In genomic region chr22:27100323-27100722, GRCh38 we compare ENCODE assay signal across 21 cellular contexts.
DNase-seq lines count a peak whose midpoint lies in the region; ATAC-seq and TF ChIP-seq lines count a peak whose summit lies in the region.
"Had no signal": no experiment of that assay in that cellular context is flagged by ENCODE, and none has a peak within 500 bp of the region (broad histone marks: within the 10 kb centered on the region; RNA-seq: fewer than 3 reads in every experiment).

No MANE protein-coding gene starts in this region.

- H3K4me1 ChIP-seq in right atrium auricular region (peaks cover 0 to 4% of the 10 kb centered on the region in 2 donors), esophagus muscularis mucosa (peaks cover 2 to 44% (median 31%) of the 10 kb centered on the region in 4 donors), neural progenitor cell (peaks cover 19% of the 10 kb centered on the region), breast epithelium (no peaks in the 10 kb centered on the region), foreskin keratinocyte (no peaks in the 10 kb centered on the region)

- H3K79me2 ChIP-seq in neural progenitor cell (ENCODE audit: low read depth), result no peaks in the 10 kb centered on the region

- no peaks in the 10 kb centered on the region for H3K36me3 Mint-ChIP-seq in neural progenitor cell
- H3K36me3 Mint-ChIP-seq: CD8-positive, alpha-beta T cell; natural killer cell treated with Interleukin-12 subunit alpha and Interleukin-12 subunit beta and Interleukin-15 and Interleukin-18, amount 100 ng/mL, for 72 hours had no signal

- H2AFZ ChIP-seq in neural progenitor cell (replicated peaks), result no peak overlapping the region

- no peaks in the 10 kb centered on the region for H3K9me3 Mint-ChIP-seq in neural progenitor cell
- H3K9me3 Mint-ChIP-seq: activated naive CD4-positive, alpha-beta T cell treated with anti-CD3 and anti-CD28 coated beads for 36 hours; CD8-positive, alpha-beta T cell; natural killer cell treated with Interleukin-12 subunit alpha and Interleukin-12 subunit beta and Interleukin-15 and Interleukin-18, amount 100 ng/mL, for 72 hours had no signal

- H3K9me3 ChIP-seq in right atrium auricular region (no peaks in the 10 kb centered on the region), esophagus muscularis mucosa (no peaks in the 10 kb centered on the region), neural progenitor cell (ENCODE audit: low read depth) (no peaks in the 10 kb centered on the region), breast epithelium (no peaks in the 10 kb centered on the region)

- no peak for TF ChIP-seq EP300 in esophagus muscularis mucosa (IDR thresholded peaks at IDR 0.05)

- H3K9ac ChIP-seq in neural progenitor cell, result no peak overlapping the region

- peaks cover 6% of the 10 kb centered on the region for H3F3A ChIP-seq in neural progenitor cell (ENCODE audit: low read depth)

- no peaks in the 10 kb centered on the region for H3K27me3 ChIP-seq in right atrium auricular region
- H3K27me3 ChIP-seq in esophagus muscularis mucosa, result no peaks in the 10 kb centered on the region
- H3K27me3 ChIP-seq in neural progenitor cell, result peaks cover 5% of the 10 kb centered on the region
- H3K27me3 ChIP-seq in breast epithelium, result peaks cover 0 to 2% of the 10 kb centered on the region in 2 donors
- peaks cover 86% of the 10 kb centered on the region for H3K27me3 ChIP-seq in foreskin keratinocyte

- peak overlapping the region; percentile 69 for H3K4me2 ChIP-seq in neural progenitor cell

- WGBS in esophagus muscularis mucosa, result 62% methylated on average over 6 of the region's 7 CpGs

- H4K20me1 ChIP-seq in neural progenitor cell (ENCODE audit: low read depth), result no peaks in the 10 kb centered on the region

- peak overlapping the region; percentile 68 for H3K4me3 Mint-ChIP-seq in neural progenitor cell
- H3K4me3 Mint-ChIP-seq: activated naive CD4-positive, alpha-beta T cell treated with anti-CD3 and anti-CD28 coated beads for 36 hours; CD8-positive, alpha-beta T cell; natural killer cell treated with Interleukin-12 subunit alpha and Interleukin-12 subunit beta and Interleukin-15 and Interleukin-18, amount 100 ng/mL, for 72 hours had no signal

- peak overlapping the region; percentile 79 for H3K27ac Mint-ChIP-seq in neural progenitor cell
- H3K27ac Mint-ChIP-seq: activated naive CD4-positive, alpha-beta T cell treated with anti-CD3 and anti-CD28 coated beads for 36 hours; CD8-positive, alpha-beta T cell; natural killer cell treated with Interleukin-12 subunit alpha and Interleukin-12 subunit beta and Interleukin-15 and Interleukin-18, amount 100 ng/mL, for 72 hours had no signal

- H3K4me3 ChIP-seq in right atrium auricular region, result no peak overlapping the region
- no peak overlapping the region for H3K4me3 ChIP-seq in esophagus muscularis mucosa
- H3K4me3 ChIP-seq in neural progenitor cell, result peak overlapping the region; percentile 5
- H3K4me3 ChIP-seq in breast epithelium, result no peak overlapping the region

- TF ChIP-seq POLR2A in esophagus muscularis mucosa (IDR thresholded peaks at IDR 0.05; ENCODE audit: low read depth), result no peak
- TF ChIP-seq POLR2A in breast epithelium (IDR thresholded peaks at IDR 0.05), result no peak

- H3K4me1 Mint-ChIP-seq in neural progenitor cell, result peaks cover 61% of the 10 kb centered on the region

- TF ChIP-seq CTCF in right atrium auricular region (IDR thresholded peaks at IDR 0.05), result no peak
- TF ChIP-seq CTCF in esophagus muscularis mucosa (IDR thresholded peaks at IDR 0.05), result no peak
- TF ChIP-seq CTCF in neural progenitor cell (IDR thresholded peaks at IDR 0.05), result no peak
- TF ChIP-seq CTCF in breast epithelium (IDR thresholded peaks at IDR 0.05), result no peak
- no peak for TF ChIP-seq CTCF in foreskin keratinocyte (conservative IDR thresholded peaks at IDR 0.05)
- TF ChIP-seq CTCF in GM20000 (IDR thresholded peaks at IDR 0.05; ENCODE audit: extremely low read depth, missing control alignments), result no peak

- H3K36me3 ChIP-seq in right atrium auricular region (no peaks in the 10 kb centered on the region), esophagus muscularis mucosa (no peaks in the 10 kb centered on the region), neural progenitor cell (no peaks in the 10 kb centered on the region), breast epithelium (no peaks in the 10 kb centered on the region)

- DNase-seq in Right ventricle myocardium superior (peak; percentile 51), right atrium auricular region (ENCODE audit: low spot score) (no peak), esophagus muscularis mucosa (ENCODE audit: extremely low spot score) (no peak), neural progenitor cell (ENCODE audit: low spot score) (no peak), breast epithelium (ENCODE audit: low spot score in 2 of 2) (no peak), foreskin keratinocyte (no peak), GM20000 (ENCODE audit: low spot score) (no peak)
- DNase-seq: activated CD4-positive, CD25-positive, alpha-beta regulatory T cell treated with anti-CD3 and anti-CD28 coated beads, Interleukin-2, amount 50 U/mL, for 72 hours; activated naive CD4-positive, alpha-beta T cell treated with anti-CD3 and anti-CD28 coated beads for 36 hours; activated T-cell treated with anti-CD3 and anti-CD28 coated beads, Interleukin-2, amount 50 U/mL, for 48 hours; CD8-positive, alpha-beta T cell; cerebellar nuclear complex; effector CD4-positive, alpha-beta T cell; Kasumi-1; left colon; midbrain; NCI-H1048; NCI-H2081 treated with DMSO at 0.1 percent for 48 hours; SW 1271 had no signal

- ATAC-seq in Right ventricle myocardium superior (ENCODE audit: poor library complexity) (peak; percentile 89), GM18858 (IDR thresholded peaks at IDR 0.05; ENCODE audit: unreplicated experiment) (no peak), foreskin keratinocyte (no peak)
- ATAC-seq: CD8-positive, alpha-beta T cell; left colon had no signal

- intact Hi-C loops in Right ventricle myocardium superior (cut with DNase I) (no loop called here), esophagus muscularis mucosa (cut with DNase I) (no loop called here), breast epithelium (cut with DNase I; ENCODE audit: low total_unique reads) (no loop called here)

- H3K27ac ChIP-seq in right atrium auricular region (no peak overlapping the region), esophagus muscularis mucosa (replicated peaks in 1 of 4) (peak overlapping the region; percentile 20 to 54 (median 53)), neural progenitor cell (no peak overlapping the region), breast epithelium (no peak overlapping the region), foreskin keratinocyte (no peak overlapping the region)

- H3K27me3 Mint-ChIP-seq in neural progenitor cell (ENCODE audit: insufficient read depth, low read depth), result peaks cover 35% of the 10 kb centered on the region

Comparison
In these comparisons a context has a peak if more than half of its experiments do, and no peak if none do; other contexts are left out.
1. H3K27ac ChIP-seq: peak in esophagus muscularis mucosa (4 of 4); none in right atrium auricular region (0 of 2), neural progenitor cell (single experiment), breast epithelium (0 of 2) and foreskin keratinocyte (single experiment).